Comparison of ENCODE assay signal across 25 cellular contexts in genomic region chr4:122775039-122775438, GRCh38.
"Had no signal": no experiment of that assay in that cellular context is flagged by ENCODE, and none has a peak within 500 bp of the region (broad histone marks: within the 10 kb centered on the region; RNA-seq: fewer than 3 reads in every experiment).

No MANE protein-coding gene starts in this region.

- H3K27me3 ChIP-seq: esophagus squamous epithelium, heart right ventricle, neural progenitor cell, right lobe of liver, tibial nerve, upper lobe of left lung had no signal

- H3K4me2 ChIP-seq: neural progenitor cell had no signal

- ATAC-seq: left cardiac atrium; lower lobe of right lung; mucosa of descending colon; right lobe of liver; stimulated activated naive B cell treated with anti-CD40 and anti-IgM and Interleukin-4, amounts not matched to agents 10 μg/mL and 1 μg/mL and 100 μg/mL, for 72 hours had no signal

- H3K4me3 ChIP-seq: coronary artery, dorsolateral prefrontal cortex, esophagus squamous epithelium, heart right ventricle, left ventricle myocardium inferior, lower lobe of right lung, mucosa of descending colon, neural progenitor cell, right lobe of liver, thoracic aorta, tibial nerve, upper lobe of left lung had no signal

- H3K9ac ChIP-seq: neural progenitor cell, parathyroid adenoma had no signal

- FAIRE-seq: islet of Langerhans, small intestine, urothelium cell line had no signal

- DNase-seq: dorsolateral prefrontal cortex; effector CD4-positive, alpha-beta T cell; esophagus squamous epithelium; foreskin melanocyte; glutamatergic neuron; heart right ventricle; hippocampal formation; left cardiac atrium; left ventricle myocardium inferior; lower lobe of right lung; mucosa of descending colon; naive B cell; right lobe of liver; small intestine; stimulated activated CD4-positive, alpha-beta T cell treated with anti-CD3 and anti-CD28 coated beads, Interleukin-15, amount 100 ng/mL, for 24 hours; stimulated activated CD4-positive, alpha-beta T cell treated with anti-CD3 and anti-CD28 coated beads, Interleukin-2, amount 100 ng/mL, for 48 hours; stimulated activated naive B cell treated with anti-CD40 and anti-IgM and Interleukin-4, amounts not matched to agents 10 μg/mL and 1 μg/mL and 100 μg/mL, for 72 hours; upper lobe of left lung had no signal

- H3K27ac ChIP-seq: coronary artery, dorsolateral prefrontal cortex, esophagus squamous epithelium, heart right ventricle, lower lobe of right lung, neural progenitor cell, parathyroid adenoma, right lobe of liver, thoracic aorta, tibial nerve, upper lobe of left lung had no signal

- H3K9me3 ChIP-seq: esophagus squamous epithelium, lower lobe of right lung, mucosa of descending colon, right lobe of liver, thoracic aorta, tibial nerve, upper lobe of left lung had no signal

- H3K36me3 ChIP-seq: esophagus squamous epithelium, heart right ventricle, left ventricle myocardium inferior, lower lobe of right lung, neural progenitor cell, right lobe of liver, thoracic aorta, tibial nerve, upper lobe of left lung had no signal

- H2AFZ ChIP-seq: neural progenitor cell, parathyroid adenoma had no signal

- H3K79me2 ChIP-seq: parathyroid adenoma had no signal

- H3K4me1 ChIP-seq: lower lobe of right lung, parathyroid adenoma, right lobe of liver, tibial nerve, upper lobe of left lung had no signal
